1 cellular context compared by ENCODE assay signal in the genomic region with DNA sequence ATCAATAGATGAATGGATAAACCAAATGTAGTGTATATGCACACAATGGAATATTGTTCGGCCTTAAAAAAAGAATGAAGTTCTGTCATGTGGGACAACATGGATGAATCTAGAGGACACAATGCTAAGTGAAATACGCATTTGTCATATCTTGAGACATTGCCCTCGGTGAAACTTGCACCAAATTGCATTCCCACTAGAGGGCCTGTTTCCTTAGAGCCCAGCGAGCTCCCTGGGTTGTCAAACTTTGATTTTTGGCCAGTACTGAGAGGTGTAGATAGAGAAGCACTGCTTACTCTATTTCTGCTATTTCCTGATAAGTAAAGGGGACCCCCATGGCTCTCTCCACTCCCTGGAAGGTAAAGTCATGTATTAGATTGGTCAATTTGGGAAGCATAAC.
TF ChIP-seq lines count a peak whose summit lies in the region.

No MANE protein-coding gene starts in this region.

TF ChIP-seq in GM12878, 131 proteins besides CTCF, POLR2A, EP300 and RAD21 (continued from another document):
- TF ChIP-seq, protein P1, sequence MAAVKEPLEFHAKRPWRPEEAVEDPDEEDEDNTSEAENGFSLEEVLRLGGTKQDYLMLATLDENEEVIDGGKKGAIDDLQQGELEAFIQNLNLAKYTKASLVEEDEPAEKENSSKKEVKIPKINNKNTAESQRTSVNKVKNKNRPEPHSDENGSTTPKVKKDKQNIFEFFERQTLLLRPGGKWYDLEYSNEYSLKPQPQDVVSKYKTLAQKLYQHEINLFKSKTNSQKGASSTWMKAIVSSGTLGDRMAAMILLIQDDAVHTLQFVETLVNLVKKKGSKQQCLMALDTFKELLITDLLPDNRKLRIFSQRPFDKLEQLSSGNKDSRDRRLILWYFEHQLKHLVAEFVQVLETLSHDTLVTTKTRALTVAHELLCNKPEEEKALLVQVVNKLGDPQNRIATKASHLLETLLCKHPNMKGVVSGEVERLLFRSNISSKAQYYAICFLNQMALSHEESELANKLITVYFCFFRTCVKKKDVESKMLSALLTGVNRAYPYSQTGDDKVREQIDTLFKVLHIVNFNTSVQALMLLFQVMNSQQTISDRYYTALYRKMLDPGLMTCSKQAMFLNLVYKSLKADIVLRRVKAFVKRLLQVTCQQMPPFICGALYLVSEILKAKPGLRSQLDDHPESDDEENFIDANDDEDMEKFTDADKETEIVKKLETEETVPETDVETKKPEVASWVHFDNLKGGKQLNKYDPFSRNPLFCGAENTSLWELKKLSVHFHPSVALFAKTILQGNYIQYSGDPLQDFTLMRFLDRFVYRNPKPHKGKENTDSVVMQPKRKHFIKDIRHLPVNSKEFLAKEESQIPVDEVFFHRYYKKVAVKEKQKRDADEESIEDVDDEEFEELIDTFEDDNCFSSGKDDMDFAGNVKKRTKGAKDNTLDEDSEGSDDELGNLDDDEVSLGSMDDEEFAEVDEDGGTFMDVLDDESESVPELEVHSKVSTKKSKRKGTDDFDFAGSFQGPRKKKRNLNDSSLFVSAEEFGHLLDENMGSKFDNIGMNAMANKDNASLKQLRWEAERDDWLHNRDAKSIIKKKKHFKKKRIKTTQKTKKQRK (IDR thresholded peaks at IDR 0.05; ENCODE audit: low read depth, low read length) = no peak
- TF ChIP-seq MTA2 (IDR thresholded peaks at IDR 0.05; ENCODE audit: low read depth) (no peak), SUPT20H (IDR thresholded peaks at IDR 0.05; ENCODE audit: borderline replicate concordance, control insufficient read depth, low read depth, low read length) (no peak), ATF2 (IDR thresholded peaks at IDR 0.05; ENCODE audit: low read length) (no peak), TCF7 (IDR thresholded peaks at IDR 0.05; ENCODE audit: borderline replicate concordance) (no peak), EZH2 (IDR thresholded peaks at IDR 0.05; ENCODE audit: borderline replicate concordance, control insufficient read depth, low read depth, low read length) (no peak)
